1 cellular context compared by ENCODE assay signal in genomic region chr13:73898276-73898675, GRCh38.
TF ChIP-seq lines count a peak whose summit lies in the region.

No MANE protein-coding gene starts in this region.

TF ChIP-seq in WTC11, 78 proteins besides CTCF, POLR2A, EP300 and RAD21 (continued from another document):
- no peak for TF ChIP-seq ARID4B (CRISPR knock-in tag; IDR thresholded peaks at IDR 0.05; ENCODE audit: borderline replicate concordance)
- no peak for TF ChIP-seq EMX1 (CRISPR knock-in tag; IDR thresholded peaks at IDR 0.05)
- TF ChIP-seq NR3C1 (CRISPR knock-in tag; conservative IDR thresholded peaks at IDR 0.05; ENCODE audit: low read depth) = no peak
- TF ChIP-seq NR2C2 (CRISPR knock-in tag; IDR thresholded peaks at IDR 0.05) = no peak
- TF ChIP-seq ESRRA (CRISPR knock-in tag; IDR thresholded peaks at IDR 0.05; ENCODE audit: borderline replicate concordance) = no peak
- no peak for TF ChIP-seq OVOL2 (CRISPR knock-in tag; IDR thresholded peaks at IDR 0.05; ENCODE audit: borderline replicate concordance)
- no peak for TF ChIP-seq CDX4 (CRISPR knock-in tag; IDR thresholded peaks at IDR 0.05; ENCODE audit: borderline replicate concordance)
- no peak for TF ChIP-seq ZNF671 (CRISPR knock-in tag; IDR thresholded peaks at IDR 0.05)
- no peak for TF ChIP-seq JAZF1 (CRISPR knock-in tag; IDR thresholded peaks at IDR 0.05)
